Comparison of ENCODE assay signal across 35 cellular contexts in genomic region chr2:61116302-61116701, GRCh38. TPM values are rescaled to one million over a fixed set of nuclear protein-coding genes. Genes with fewer than 3 reads are reported as not detected.
DNase-seq lines count a peak whose midpoint lies in the region; ATAC-seq, FAIRE-seq and TF ChIP-seq lines count a peak whose summit lies in the region.
"Had no signal": no experiment of that assay in that cellular context is flagged by ENCODE, and none has a peak within 500 bp of the region (broad histone marks: within the 10 kb centered on the region; RNA-seq: fewer than 3 reads in every experiment).

No MANE protein-coding gene starts in this region.

- 0 out of 2 replicates have a peak, but pooled peaks cover 5% of the 10 kb centered on the region for H3K4me1 Mint-ChIP-seq in WTC11
- H3K4me1 Mint-ChIP-seq in naive thymus-derived CD4-positive, alpha-beta T cell, result peaks cover 0 to 1% (median 0%) of the 10 kb centered on the region in 7 donors
- H3K4me1 Mint-ChIP-seq: B cell; CD14-positive monocyte; CD4-positive, alpha-beta memory T cell; CD4-positive, CD25-positive, alpha-beta regulatory T cell; CD8-positive, alpha-beta memory T cell had no signal

- no peaks in the 10 kb centered on the region for H3K9me3 ChIP-seq in Peyer's patch
- no peaks in the 10 kb centered on the region for H3K9me3 ChIP-seq in naive thymus-derived CD4-positive, alpha-beta T cell (ENCODE audit: control insufficient read depth in 2 of 3, low read length in 3 of 3)
- H3K9me3 ChIP-seq: A549, BE2C, Caco-2 had no signal

- ATAC-seq in WTC11, result no peak
- ATAC-seq in naive thymus-derived CD4-positive, alpha-beta T cell, result no peak
- ATAC-seq: A549; CD8-positive, alpha-beta T cell had no signal

- no peaks in the 10 kb centered on the region for H3K27me3 ChIP-seq in Peyer's patch
- no peaks in the 10 kb centered on the region for H3K27me3 ChIP-seq in naive thymus-derived CD4-positive, alpha-beta T cell (ENCODE audit: control insufficient read depth in 2 of 2, insufficient read depth in 2 of 2, low read length in 2 of 2)
- H3K27me3 ChIP-seq: BE2C; BLaER1; BLaER1 treated with 17β-estradiol and CSF1 and Interleukin-3, amounts not matched to agents 10 nM and 100 nM had no signal

- FAIRE-seq in G401.6 (lab: Jason Lieb, UNC) (peak; percentile 13), frontal cortex (lab: Jason Lieb, UNC) (peak; percentile 15)
- FAIRE-seq: A204.1, A549, D721Med had no signal

- H3K27ac ChIP-seq in Peyer's patch, result no peak overlapping the region
- no peak overlapping the region for H3K27ac ChIP-seq in naive thymus-derived CD4-positive, alpha-beta T cell (ENCODE audit: low read depth, low read length)
- H3K27ac ChIP-seq: 22Rv1; A549; BLaER1; BLaER1 treated with 17β-estradiol and CSF1 and Interleukin-3, amounts not matched to agents 10 nM and 100 nM; C4-2B had no signal

- peaks cover 40% of the 10 kb centered on the region for H3K36me3 Mint-ChIP-seq in WTC11
- H3K36me3 Mint-ChIP-seq in naive thymus-derived CD4-positive, alpha-beta T cell, result peaks cover 0 to 33% (median 21%) of the 10 kb centered on the region in 5 donors

- H3K27me3 Mint-ChIP-seq in WTC11 (ENCODE audit: low read depth), result no peaks in the 10 kb centered on the region; the same call in 1 of the 2 replicates
- no peaks in the 10 kb centered on the region for H3K27me3 Mint-ChIP-seq in naive thymus-derived CD4-positive, alpha-beta T cell
- H3K27me3 Mint-ChIP-seq: B cell; CD4-positive, alpha-beta memory T cell; CD4-positive, alpha-beta T cell; CD4-positive, CD25-positive, alpha-beta regulatory T cell; CD8-positive, alpha-beta memory T cell had no signal

- no peak for TF ChIP-seq POLR2A in Peyer's patch (IDR thresholded peaks at IDR 0.05)

- POLR2A ChIA-PET in WTC11 (lab: Charles Lee), result interaction anchor here (0.7 kb wide), 1 partner anchor 971 kb away, joined by 3 read pairs; no protein-coding TSS in a partner anchor
- POLR2A ChIA-PET in naive thymus-derived CD4-positive, alpha-beta T cell (lab: Charles Lee), result no interaction called here

- H3K9me3 Mint-ChIP-seq in WTC11, result peaks cover 36% of the 10 kb centered on the region
- H3K9me3 Mint-ChIP-seq in naive thymus-derived CD4-positive, alpha-beta T cell, result peaks cover 0 to 17% (median 6%) of the 10 kb centered on the region in 11 donors
- H3K9me3 Mint-ChIP-seq: CD4-positive, alpha-beta T cell had no signal

- no peaks in the 10 kb centered on the region for H3K4me1 ChIP-seq in Peyer's patch
- H3K4me1 ChIP-seq in naive thymus-derived CD4-positive, alpha-beta T cell (ENCODE audit: control insufficient read depth in 2 of 2, insufficient read depth in 2 of 2, low read length in 2 of 2), result no peaks in the 10 kb centered on the region
- H3K4me1 ChIP-seq: A549; BE2C; BLaER1; BLaER1 treated with 17β-estradiol and CSF1 and Interleukin-3, amounts not matched to agents 10 nM and 100 nM; Caco-2 had no signal

- CTCF ChIA-PET in WTC11 (lab: Charles Lee), result no interaction called here
- CTCF ChIA-PET in naive thymus-derived CD4-positive, alpha-beta T cell (lab: Charles Lee), result no interaction called here

- TF ChIP-seq CTCF in WTC11 (IDR thresholded peaks at IDR 0.05) (no peak), Peyer's patch (IDR thresholded peaks at IDR 0.05) (no peak)

- DNase-seq in WTC11 (ENCODE audit: low spot score) (no peak), frontal cortex (ENCODE audit: low spot score in 2 of 2) (no peak), Peyer's patch (no peak), NCI-H2029 (lab: John Stamatoyannopoulos, UW) (no peak)
- DNase-seq in naive thymus-derived CD4-positive, alpha-beta T cell, result no peak
- DNase-seq: 8988T; ACHN; AML-193; BE2C; C1 segment of cervical spinal cord; Caco-2; Calu3; CD4-positive, alpha-beta memory T cell; CD4-positive, alpha-beta T cell; CD4-positive, CD25-positive, alpha-beta regulatory T cell; CD8-positive, alpha-beta memory T cell; CD8-positive, alpha-beta T cell; COR-L47; DMS 273 treated with DMSO at 0.1 percent for 48 hours; DMS153; DMS53; DMS79; DMS79 treated with DMSO at 0.1 percent for 48 hours; DND-41; EL had no signal

- no peak overlapping the region for H3K27ac Mint-ChIP-seq in WTC11
- no peak overlapping the region for H3K27ac Mint-ChIP-seq in naive thymus-derived CD4-positive, alpha-beta T cell
- H3K27ac Mint-ChIP-seq: B cell; CD14-positive monocyte; CD4-positive, alpha-beta memory T cell; CD4-positive, alpha-beta T cell; CD4-positive, CD25-positive, alpha-beta regulatory T cell; CD8-positive, alpha-beta T cell had no signal

- no peak overlapping the region for H3K4me3 ChIP-seq in Peyer's patch
- H3K4me3 ChIP-seq in naive thymus-derived CD4-positive, alpha-beta T cell (ENCODE audit: low read length), result no peak overlapping the region
- H3K4me3 ChIP-seq: A549; BLaER1; BLaER1 treated with 17β-estradiol and CSF1 and Interleukin-3, amounts not matched to agents 10 nM and 100 nM had no signal

- intact Hi-C loops in naive thymus-derived CD4-positive, alpha-beta T cell (cut with micrococcal nuclease), result no loop called here

- no peak overlapping the region for H3K4me3 Mint-ChIP-seq in WTC11
- H3K4me3 Mint-ChIP-seq in naive thymus-derived CD4-positive, alpha-beta T cell, result no peak overlapping the region
- H3K4me3 Mint-ChIP-seq: B cell; CD14-positive monocyte; CD4-positive, alpha-beta memory T cell; CD4-positive, alpha-beta T cell; CD4-positive, CD25-positive, alpha-beta regulatory T cell; CD8-positive, alpha-beta memory T cell; CD8-positive, alpha-beta T cell had no signal

- peaks cover 0 to 33% (median 0%) of the 10 kb centered on the region in 3 donors for H3K36me3 ChIP-seq in Peyer's patch
- peaks cover 0 to 4% (median 0%) of the 10 kb centered on the region in 3 experiments for H3K36me3 ChIP-seq in naive thymus-derived CD4-positive, alpha-beta T cell (ENCODE audit: control insufficient read depth in 2 of 3, insufficient read depth in 3 of 3, low read length in 3 of 3)
- H3K36me3 ChIP-seq: BE2C had no signal

TF ChIP-seq in WTC11, 78 proteins besides CTCF, POLR2A, EP300 and RAD21:
- peak; percentile 92 for TF ChIP-seq HMGA2 (CRISPR knock-in tag; IDR thresholded peaks at IDR 0.05)
- TF ChIP-seq STAT6 (CRISPR knock-in tag; conservative IDR thresholded peaks at IDR 0.05; ENCODE audit: low read depth), result no peak

RNA-seq across cellular contexts. Expression of gene C2orf74, which starts 45.7 kb away (rescaled TPM):
- total RNA-seq in WTC11 (2021) (8.1 to 13.6 TPM (median 9.8 TPM) in 3 replicates), frontal cortex (2.9 TPM), Peyer's patch (10 to 100 TPM in 1 of 4 donors, 1 to 10 TPM in 2, not detected in 1; 1.8 to 10.7 (median 2.8) TPM)
- 10 to 100 TPM in 2 of 5 experiments, 1 to 10 TPM in 3; 5.1 to 24.2 (median 8.8) TPM for total RNA-seq in naive thymus-derived CD4-positive, alpha-beta T cell
- 10 to 100 TPM; 48.8 to 54.1 TPM for polyA plus RNA-seq in naive thymus-derived CD4-positive, alpha-beta T cell
- total RNA-seq: Caco-2 had no signal

RNA-seq across cellular contexts. Expression of gene SANBR, which starts 50.6 kb away (rescaled TPM):
- total RNA-seq in WTC11 (2021), result 8.9 to 10.9 TPM (median 9.8 TPM) in 3 replicates
- total RNA-seq in frontal cortex, result 90.5 TPM
- 10 to 100 TPM; 14.7 to 19.8 (median 17.6) TPM for total RNA-seq in Peyer's patch
- total RNA-seq in naive thymus-derived CD4-positive, alpha-beta T cell, result 1 to 10 TPM; 2.0 to 5.9 (median 3.6) TPM
- polyA plus RNA-seq in naive thymus-derived CD4-positive, alpha-beta T cell, result under 1 TPM; 0.24 to 0.78 TPM
